ENCODE assay signal across 11 cellular contexts in the genomic region with DNA sequence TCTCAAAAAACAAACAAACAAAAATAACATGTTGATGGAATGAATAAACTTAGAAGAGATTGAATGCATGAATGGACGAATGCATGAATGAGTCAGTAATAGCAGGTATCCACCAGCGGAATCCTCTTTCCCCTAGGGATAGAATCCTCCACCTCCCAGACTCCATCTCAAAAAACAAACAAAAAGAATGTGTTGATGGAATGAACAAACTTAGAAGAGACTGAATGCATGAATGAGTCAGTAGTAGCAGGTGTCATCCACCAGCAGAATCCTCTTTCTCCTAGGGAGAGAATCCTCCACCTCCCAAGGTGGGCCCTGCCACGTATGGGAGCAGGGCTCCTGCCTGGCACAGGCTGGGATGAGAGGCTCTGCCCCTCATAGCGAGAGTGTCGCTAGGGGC. TPM values are rescaled to one million over a fixed set of nuclear protein-coding genes. Genes with fewer than 3 reads are reported as not detected.
DNase-seq lines count a peak whose midpoint lies in the region; ATAC-seq and TF ChIP-seq lines count a peak whose summit lies in the region.
"Had no signal": no experiment of that assay in that cellular context is flagged by ENCODE, and none has a peak within 500 bp of the region (broad histone marks: within the 10 kb centered on the region; RNA-seq: fewer than 3 reads in every experiment).

No MANE protein-coding gene starts in this region.

- TF ChIP-seq CTCF in activated CD8-positive, alpha-beta T cell treated with anti-CD3 and anti-CD28 coated beads for 36 hours (IDR thresholded peaks at IDR 0.05), result no peak
- TF ChIP-seq CTCF in RWPE2 (IDR thresholded peaks at IDR 0.05; ENCODE audit: poor library complexity, severe bottlenecking) (no peak), hepatocyte (IDR thresholded peaks at IDR 0.05; ENCODE audit: poor library complexity) (no peak), suprapubic skin (IDR thresholded peaks at IDR 0.05) (no peak)

- H3K4me3 Mint-ChIP-seq in activated CD8-positive, alpha-beta T cell treated with anti-CD3 and anti-CD28 coated beads, Interleukin-2, amount 10 ng/mL, durations not matched to agents 7 days and 5 days, result no peak overlapping the region
- H3K4me3 Mint-ChIP-seq in activated CD8-positive, alpha-beta T cell treated with anti-CD3 and anti-CD28 coated beads for 36 hours, result no peak overlapping the region

- H3K27me3 Mint-ChIP-seq in activated CD8-positive, alpha-beta T cell treated with anti-CD3 and anti-CD28 coated beads, Interleukin-2, amount 10 ng/mL, durations not matched to agents 7 days and 5 days (ENCODE audit: low read depth), result no peaks in the 10 kb centered on the region
- H3K27me3 Mint-ChIP-seq in activated CD8-positive, alpha-beta T cell treated with anti-CD3 and anti-CD28 coated beads for 36 hours, result no peaks in the 10 kb centered on the region

- CTCF ChIA-PET in activated CD8-positive, alpha-beta T cell treated with anti-CD3 and anti-CD28 coated beads, Interleukin-2, amount 10 ng/mL, durations not matched to agents 7 days and 5 days (lab: Charles Lee), result interaction anchor here (0.5 kb wide), 1 partner anchor 29 kb away, joined by 3 read pairs; no protein-coding TSS in a partner anchor
- CTCF ChIA-PET in activated CD8-positive, alpha-beta T cell treated with anti-CD3 and anti-CD28 coated beads for 36 hours (lab: Charles Lee), result interaction anchor here (1.0 to 2.5 kb wide), 6 partner anchors 10 to 93 kb away, joined by 3 to 7 read pairs (median 4); no protein-coding TSS in a partner anchor

- intact Hi-C loops in activated CD8-positive, alpha-beta T cell treated with anti-CD3 and anti-CD28 coated beads for 36 hours (cut with micrococcal nuclease), result loop anchor here (10.0 kb wide), 1 partner anchor 57 kb away; no protein-coding TSS in a partner anchor

- H3K9me2 ChIP-seq in hepatocyte (replicated peaks; ENCODE audit: insufficient read depth), result no peaks in the 10 kb centered on the region

- TF ChIP-seq EP300 in suprapubic skin (IDR thresholded peaks at IDR 0.05), result no peak

- H3K4me2 ChIP-seq in hepatocyte, result no peak overlapping the region

- no peak for ATAC-seq in activated CD8-positive, alpha-beta T cell treated with anti-CD3 and anti-CD28 coated beads, Interleukin-2, amount 10 ng/mL, durations not matched to agents 7 days and 5 days
- ATAC-seq in activated CD8-positive, alpha-beta T cell treated with anti-CD3 and anti-CD28 coated beads for 36 hours, result no peak
- ATAC-seq in RWPE2 (ENCODE audit: low read depth), result peak; percentile 1; the same call in 1 of the 3 replicates
- no peak for ATAC-seq in GM21576 (IDR thresholded peaks at IDR 0.05; ENCODE audit: unreplicated experiment)

- no peaks in the 10 kb centered on the region for H3K36me3 ChIP-seq in RWPE2 (ENCODE audit: low read depth)
- no peaks in the 10 kb centered on the region for H3K36me3 ChIP-seq in hepatocyte (replicated peaks; ENCODE audit: insufficient read depth, low read depth)
- H3K36me3 ChIP-seq in suprapubic skin, result no peaks in the 10 kb centered on the region
- H3K36me3 ChIP-seq: SJSA1 had no signal

- H3K27ac ChIP-seq in RWPE2 (ENCODE audit: poor library complexity, severe bottlenecking) (peak overlapping the region; percentile 90), hepatocyte (peak overlapping the region; percentile 83), suprapubic skin (peak overlapping the region; percentile 81)
- H3K27ac ChIP-seq: SJSA1 had no signal

- peak overlapping the region; percentile 70 for H3K27ac Mint-ChIP-seq in activated CD8-positive, alpha-beta T cell treated with anti-CD3 and anti-CD28 coated beads, Interleukin-2, amount 10 ng/mL, durations not matched to agents 7 days and 5 days
- H3K27ac Mint-ChIP-seq in activated CD8-positive, alpha-beta T cell treated with anti-CD3 and anti-CD28 coated beads for 36 hours, result no peak overlapping the region

- H3K9me3 Mint-ChIP-seq in activated CD8-positive, alpha-beta T cell treated with anti-CD3 and anti-CD28 coated beads, Interleukin-2, amount 10 ng/mL, durations not matched to agents 7 days and 5 days (ENCODE audit: insufficient read depth), result no peaks in the 10 kb centered on the region
- H3K9me3 Mint-ChIP-seq in activated CD8-positive, alpha-beta T cell treated with anti-CD3 and anti-CD28 coated beads for 36 hours, result no peaks in the 10 kb centered on the region

- H3K4me1 ChIP-seq in RWPE2 (ENCODE audit: insufficient read depth, poor library complexity, severe bottlenecking) (peaks cover 45% of the 10 kb centered on the region), hepatocyte (ENCODE audit: insufficient read depth) (peaks cover 12% of the 10 kb centered on the region), suprapubic skin (peaks cover 52% of the 10 kb centered on the region)

- H3K4me3 ChIP-seq in RWPE2 (ENCODE audit: severe bottlenecking) (no peak overlapping the region), hepatocyte (no peak overlapping the region), suprapubic skin (no peak overlapping the region)
- H3K4me3 ChIP-seq: K562, SJSA1 had no signal

- H3K9me3 ChIP-seq in RWPE2 (ENCODE audit: severe bottlenecking), result no peaks in the 10 kb centered on the region
- no peaks in the 10 kb centered on the region for H3K9me3 ChIP-seq in hepatocyte (ENCODE audit: low read depth)
- H3K9me3 ChIP-seq in suprapubic skin, result no peaks in the 10 kb centered on the region
- H3K9me3 ChIP-seq: SJSA1 had no signal

- no peak overlapping the region for H2AFZ ChIP-seq in hepatocyte

- POLR2A ChIA-PET in activated CD8-positive, alpha-beta T cell treated with anti-CD3 and anti-CD28 coated beads, Interleukin-2, amount 10 ng/mL, durations not matched to agents 7 days and 5 days (lab: Charles Lee), result interaction anchor here (2.4 kb wide), 1 partner anchor 10 kb away, joined by 12 read pairs; no protein-coding TSS in a partner anchor
- POLR2A ChIA-PET in activated CD8-positive, alpha-beta T cell treated with anti-CD3 and anti-CD28 coated beads for 36 hours (lab: Charles Lee), result interaction anchor here (3.1 kb wide), 1 partner anchor 10 kb away, joined by 12 read pairs; no protein-coding TSS in a partner anchor

- WGBS in hepatocyte (ENCODE audit: low lambda C conversion rate, missing lambda C conversion rate), result 93% methylated on average over 5 of the region's 5 CpGs
- 68% methylated on average over 5 of the region's 5 CpGs for WGBS in suprapubic skin

- peaks cover 54% of the 10 kb centered on the region for H3K4me1 Mint-ChIP-seq in activated CD8-positive, alpha-beta T cell treated with anti-CD3 and anti-CD28 coated beads, Interleukin-2, amount 10 ng/mL, durations not matched to agents 7 days and 5 days (ENCODE audit: low read depth)
- H3K4me1 Mint-ChIP-seq in activated CD8-positive, alpha-beta T cell treated with anti-CD3 and anti-CD28 coated beads for 36 hours (ENCODE audit: low read depth), result peaks cover 38% of the 10 kb centered on the region

- H3K79me2 ChIP-seq in hepatocyte, result no peaks in the 10 kb centered on the region

- TF ChIP-seq POLR2A in suprapubic skin (IDR thresholded peaks at IDR 0.05), result no peak

- H3K36me3 Mint-ChIP-seq in activated CD8-positive, alpha-beta T cell treated with anti-CD3 and anti-CD28 coated beads, Interleukin-2, amount 10 ng/mL, durations not matched to agents 7 days and 5 days (ENCODE audit: low read depth), result peaks cover 2% of the 10 kb centered on the region
- H3K36me3 Mint-ChIP-seq in activated CD8-positive, alpha-beta T cell treated with anti-CD3 and anti-CD28 coated beads for 36 hours (ENCODE audit: low read depth), result no peaks in the 10 kb centered on the region

- H3K27me3 ChIP-seq in RWPE2 (ENCODE audit: insufficient read depth, poor library complexity, severe bottlenecking) (no peaks in the 10 kb centered on the region), hepatocyte (no peaks in the 10 kb centered on the region), suprapubic skin (no peaks in the 10 kb centered on the region)
- H3K27me3 ChIP-seq: SJSA1 had no signal

- DNase-seq in activated CD8-positive, alpha-beta T cell treated with anti-CD3 and anti-CD28 coated beads, Interleukin-2, amount 10 ng/mL, durations not matched to agents 7 days and 5 days, result no peak
- no peak for DNase-seq in activated CD8-positive, alpha-beta T cell treated with anti-CD3 and anti-CD28 coated beads for 36 hours
- DNase-seq in RWPE2 (ENCODE audit: low spot score) (no peak), hepatocyte (ENCODE audit: low spot score) (no peak), suprapubic skin (ENCODE audit: low spot score in 2 of 2) (no peak), cerebellar nuclear complex (lab: John Stamatoyannopoulos, UW) (no peak), middle frontal gyrus (ENCODE audit: extremely low spot score, low spot score) (no peak)
- DNase-seq: NCI-H510A had no signal

- no peaks in the 10 kb centered on the region for H4K20me1 ChIP-seq in hepatocyte (ENCODE audit: insufficient read depth, poor library complexity, severe bottlenecking)

RNA-seq across cellular contexts. Expression of gene RNF19B, which starts 26.8 kb away (rescaled TPM):
- total RNA-seq in activated CD8-positive, alpha-beta T cell treated with anti-CD3 and anti-CD28 coated beads, Interleukin-2, amount 10 ng/mL, durations not matched to agents 7 days and 5 days, result 10 to 100 TPM; 14.0 to 15.8 TPM
- total RNA-seq in activated CD8-positive, alpha-beta T cell treated with anti-CD3 and anti-CD28 coated beads for 36 hours, result 10 to 100 TPM; 10.6 to 10.9 TPM
- total RNA-seq in hepatocyte, result 16.1 and 21.3 TPM in 2 replicates
- polyA plus RNA-seq in hepatocyte, result 11.5 and 15.5 TPM in 2 replicates
- 10 to 100 TPM; 33.1 to 55.5 (median 43.0) TPM for total RNA-seq in suprapubic skin

RNA-seq across cellular contexts. Expression of gene AK2, which starts 45.3 kb away (rescaled TPM):
- total RNA-seq in activated CD8-positive, alpha-beta T cell treated with anti-CD3 and anti-CD28 coated beads, Interleukin-2, amount 10 ng/mL, durations not matched to agents 7 days and 5 days, result 100 to 1,000 TPM; 206 to 215 TPM
- 100 to 1,000 TPM; 404 TPM for total RNA-seq in activated CD8-positive, alpha-beta T cell treated with anti-CD3 and anti-CD28 coated beads for 36 hours
- total RNA-seq in hepatocyte (120 and 133 TPM in 2 replicates), suprapubic skin (100 to 1,000 TPM; 122 to 139 (median 125) TPM)
- polyA plus RNA-seq in hepatocyte, result 147 TPM in 2 replicates
